2 cellular contexts compared by ENCODE assay signal in the genomic region with DNA sequence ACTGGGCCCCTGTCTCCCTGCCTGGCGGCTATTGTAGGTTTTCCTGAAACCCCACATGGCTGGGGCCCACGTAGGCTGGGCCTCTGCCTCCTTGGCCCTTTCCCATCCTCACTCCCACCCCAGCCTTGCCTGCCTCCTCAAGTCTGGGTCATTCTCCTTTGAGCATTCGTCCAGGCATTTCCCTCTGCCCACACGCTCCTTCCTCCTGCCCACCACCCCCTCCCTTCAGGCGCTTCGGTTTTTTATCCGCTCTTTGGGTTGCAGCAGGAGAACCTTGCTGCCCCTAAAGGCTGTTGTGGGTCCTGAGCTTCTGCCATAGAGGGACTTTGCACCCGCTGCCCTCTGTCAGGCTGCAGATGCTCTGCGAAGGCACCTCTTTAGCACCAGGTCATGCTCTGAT.
A peak's percentile ranks its signal among the peaks of the same experiment; 100 is the strongest.
TF ChIP-seq lines count a peak whose summit lies in the region.

No MANE protein-coding gene starts in this region.

TF ChIP-seq in HEK293, 187 proteins besides CTCF, POLR2A, EP300 and RAD21:
- TF ChIP-seq ZFHX2 (tag by site-specific recombination; conservative IDR thresholded peaks at IDR 0.05) = peak; percentile 68
- peak; percentile 84 for TF ChIP-seq EGR2 (tag by site-specific recombination; IDR thresholded peaks at IDR 0.05; ENCODE audit: low read depth)
- TF ChIP-seq ZNF596 (tag by site-specific recombination; IDR thresholded peaks at IDR 0.05) = no peak
TF ChIP-seq in HEK293: peak in this region for 2.

TF ChIP-seq in endothelial cell of umbilical vein, 7 proteins besides CTCF, POLR2A, EP300 and RAD21:
- TF ChIP-seq GATA2 (IDR thresholded peaks at IDR 0.05; ENCODE audit: insufficient read depth, insufficient read length, low read depth, low read length) (no peak), POLR2AphosphoS5 (IDR thresholded peaks at IDR 0.05; ENCODE audit: insufficient read depth, low read depth, low read length) (no peak), EZH2 (IDR thresholded peaks at IDR 0.05; ENCODE audit: borderline replicate concordance, low read depth, low read length, severe bottlenecking) (no peak), MYC (IDR thresholded peaks at IDR 0.05; ENCODE audit: low read depth, low read length) (no peak)
- TF ChIP-seq, protein P1, sequence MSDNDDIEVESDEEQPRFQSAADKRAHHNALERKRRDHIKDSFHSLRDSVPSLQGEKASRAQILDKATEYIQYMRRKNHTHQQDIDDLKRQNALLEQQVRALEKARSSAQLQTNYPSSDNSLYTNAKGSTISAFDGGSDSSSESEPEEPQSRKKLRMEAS (IDR thresholded peaks at IDR 0.05; ENCODE audit: insufficient read depth, insufficient read length) = no peak
